Comparison of ENCODE assay signal across 8 cellular contexts in the genomic region with DNA sequence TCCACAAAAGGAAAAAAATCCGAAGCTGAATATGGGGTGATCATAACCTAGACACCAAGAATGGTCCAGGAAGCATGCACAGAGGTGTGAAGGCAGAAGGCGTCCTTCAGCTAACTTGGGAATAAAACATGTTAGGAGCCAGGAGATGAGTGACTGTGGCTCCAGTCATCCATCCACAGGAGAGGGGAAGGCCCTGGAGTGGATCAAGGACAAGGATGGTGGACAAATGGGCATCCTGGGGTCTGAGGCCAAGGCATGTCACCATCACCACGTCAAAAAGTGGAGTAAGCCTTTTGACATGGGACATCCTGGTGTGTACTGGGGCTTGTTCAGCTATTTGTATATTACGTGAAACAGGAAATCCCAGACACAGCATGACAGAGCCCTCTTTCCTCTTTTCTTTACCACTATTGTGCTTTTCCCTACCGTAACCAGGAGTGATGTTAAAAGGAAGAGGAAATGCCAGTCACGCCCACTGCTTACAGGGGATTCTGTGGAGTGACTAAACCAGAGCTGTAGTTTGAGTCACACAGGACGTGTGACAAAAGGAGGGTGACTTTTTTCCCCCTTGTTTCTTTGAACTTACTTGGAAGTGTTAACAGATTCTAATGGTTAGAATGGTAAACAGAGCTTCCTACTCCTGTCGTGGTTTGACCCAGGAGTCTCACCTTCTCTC. TPM values are rescaled to one million over a fixed set of nuclear protein-coding genes. Genes with fewer than 3 reads are reported as not detected.
DNase-seq lines count a peak whose midpoint lies in the region; ATAC-seq, FAIRE-seq and TF ChIP-seq lines count a peak whose summit lies in the region.

No MANE protein-coding gene starts in this region.

- intact Hi-C loops in HepG2 (cut with micrococcal nuclease; ENCODE audit: unreplicated experiment) (no loop called here), transverse colon (cut with DNase I; ENCODE audit: low total_unique reads) (no loop called here)

- 48% methylated on average over 8 of the region's 8 CpGs for WGBS in HepG2 (ENCODE audit: low lambda C conversion rate)
- 22 to 48% methylated on average over 4 to 8 of the region's 8 CpGs for WGBS in transverse colon (ENCODE audit: low coverage in 1 of 2), 2 donors

- H3K79me2 ChIP-seq in astrocyte (ENCODE audit: insufficient read depth, low read length) (no peaks in the 10 kb centered on the region), HepG2 (ENCODE audit: insufficient read depth, low read length) (peaks cover 58% of the 10 kb centered on the region)

- POLR2A ChIA-PET in HepG2 (lab: Yijun Ruan, JAX) = interaction anchor here (0.9 to 3.4 kb wide), 3 partner anchors 10 to 128 kb away, joined by 4 to 27 read pairs (median 25); partner anchors contain the start of gene ACSL5

- H3K27me3 ChIP-seq in astrocyte (ENCODE audit: insufficient read depth, low read length) = peaks cover 8% of the 10 kb centered on the region
- H3K27me3 ChIP-seq in HepG2 (ENCODE audit: control insufficient read depth in 1 of 2, insufficient read depth in 2 of 2, low read length in 2 of 2) = no peaks in the 10 kb centered on the region
- H3K27me3 ChIP-seq in transverse colon = no peaks in the 10 kb centered on the region

- ATAC-seq in GM18502 (IDR thresholded peaks at IDR 0.05; ENCODE audit: poor library complexity, unreplicated experiment) = peak; percentile 86
- peak; percentile 85 for ATAC-seq in HG02610 (IDR thresholded peaks at IDR 0.05; ENCODE audit: unreplicated experiment)
- ATAC-seq in HepG2 = peak; percentile 45

- H3K4me1 ChIP-seq in astrocyte (ENCODE audit: insufficient read depth, low read length) = peaks cover 8% of the 10 kb centered on the region
- H3K4me1 ChIP-seq in HepG2 (ENCODE audit: insufficient read depth, low read length) = peaks cover 100% of the 10 kb centered on the region
- peaks cover 8 to 96% (median 60%) of the 10 kb centered on the region in 4 donors for H3K4me1 ChIP-seq in transverse colon

- H2AFZ ChIP-seq in astrocyte (ENCODE audit: low read depth, low read length) (peak overlapping the region; percentile 73), HepG2 (ENCODE audit: low read length) (no peak overlapping the region)

- H3K27ac ChIP-seq in astrocyte (ENCODE audit: low read depth, low read length) = peak overlapping the region; percentile 7
- H3K27ac ChIP-seq in HepG2 (ENCODE audit: extremely low read length, insufficient read depth, low read length) = peak overlapping the region; percentile 58
- H3K27ac ChIP-seq in transverse colon = peak overlapping the region; percentile 75 to 85 (median 76)

- TF ChIP-seq EP300 in HepG2 (IDR thresholded peaks at IDR 0.05; ENCODE audit: low read depth in 2 of 2, low read length in 2 of 2) (peak in 1 of 2 experiments; percentile 83; a peak in 2 of 4 replicates), HepG2 (CRISPR knock-in tag; IDR thresholded peaks at IDR 0.05; ENCODE audit: borderline replicate concordance) (peak; percentile 75), transverse colon (IDR thresholded peaks at IDR 0.05; ENCODE audit: low read depth) (no peak)

- H3K4me1 Mint-ChIP-seq in astrocyte (ENCODE audit: low read depth, unreplicated experiment) = peaks cover 6% of the 10 kb centered on the region

- H3K9ac ChIP-seq in astrocyte (ENCODE audit: low read length) = no peak overlapping the region
- H3K9ac ChIP-seq in HepG2 (ENCODE audit: insufficient read depth, low read depth, low read length) = peak overlapping the region; percentile 26

- no peak overlapping the region for H3K4me3 Mint-ChIP-seq in astrocyte (ENCODE audit: unreplicated experiment)

- FAIRE-seq in astrocyte (lab: Jason Lieb, UNC) (peak; percentile 13), HepG2 (lab: Jason Lieb, UNC) (no peak)

- H4K20me1 ChIP-seq in astrocyte (ENCODE audit: insufficient read depth, low read length) (no peaks in the 10 kb centered on the region), HepG2 (ENCODE audit: insufficient read depth, low read length) (no peaks in the 10 kb centered on the region)

- H3K4me2 ChIP-seq in astrocyte (ENCODE audit: low read length) (peak overlapping the region; percentile 65), HepG2 (ENCODE audit: low read depth, low read length) (peak overlapping the region; percentile 37)

- H3K9me3 ChIP-seq in astrocyte (ENCODE audit: insufficient read depth, low read depth, low read length) = no peaks in the 10 kb centered on the region
- H3K9me3 ChIP-seq in HepG2 (ENCODE audit: low read length) = no peaks in the 10 kb centered on the region
- H3K9me3 ChIP-seq in transverse colon = no peaks in the 10 kb centered on the region

- no TSS peak for BruUV-seq in HepG2 (replicated peaks; lab: Mats Ljungman, UMichigan)

- H3K4me3 ChIP-seq in NB4 (ENCODE audit: low read depth, low read length) = no peak overlapping the region
- H3K4me3 ChIP-seq in astrocyte (ENCODE audit: insufficient read depth, low read depth, low read length) = no peak overlapping the region
- no peak overlapping the region; a peak in 1 of 6 replicates for H3K4me3 ChIP-seq in HepG2 (replicated peaks in 1 of 3; ENCODE audit: insufficient read depth in 1 of 3, low read depth in 2 of 3, low read length in 3 of 3)
- H3K4me3 ChIP-seq in transverse colon = no peak overlapping the region

- H3K36me3 ChIP-seq in astrocyte (ENCODE audit: insufficient read depth, low read length) (no peaks in the 10 kb centered on the region), HepG2 (replicated peaks in 1 of 2; ENCODE audit: control insufficient read depth in 1 of 2, insufficient read depth in 2 of 2, low read length in 2 of 2) (no peaks in the 10 kb centered on the region), transverse colon (no peaks in the 10 kb centered on the region)

- H3K36me3 Mint-ChIP-seq in astrocyte (ENCODE audit: low read depth, unreplicated experiment) = peaks cover 2% of the 10 kb centered on the region

- H3K9me3 Mint-ChIP-seq in astrocyte (ENCODE audit: unreplicated experiment) = no peaks in the 10 kb centered on the region

- in situ Hi-C loops in HepG2 (cut with HindIII; ENCODE audit: extremely low pct_ligation_motif_present, low pct_unique_long_range_greater_than_20kb) (no loop called here), transverse colon (cut with MboI; ENCODE audit: low pct_ligation_motif_present in 1 of 4, low pct_unique_long_range_greater_than_20kb in 1 of 4, low sequenced_read_pairs in 3 of 4) (no loop called here)

- TF ChIP-seq CTCF in NB4 (IDR thresholded peaks at IDR 0.05; ENCODE audit: low read depth, low read length) (no peak), astrocyte (IDR thresholded peaks at IDR 0.05; ENCODE audit: insufficient read depth, low read depth, low read length) (no peak), HepG2 (CRISPR knock-in tag; IDR thresholded peaks at IDR 0.05) (no peak), transverse colon (IDR thresholded peaks at IDR 0.05) (no peak)

- CTCF ChIA-PET in HepG2 (lab: Yijun Ruan, JAX; ENCODE audit: low intra/inter-chr PET ratio, low total read pairs) = no interaction called here

- no peak for TF ChIP-seq RAD21 in HepG2 (CRISPR knock-in tag; IDR thresholded peaks at IDR 0.05)

- DNase-seq in NB4 (ENCODE audit: low read depth) = peak; percentile 72
- peak; percentile 26 for DNase-seq in astrocyte (ENCODE audit: low read depth)
- DNase-seq in HepG2 (ENCODE audit: low spot score) = peak; percentile 85
- DNase-seq in transverse colon = no peak
- DNase-seq in cerebellum (ENCODE audit: low spot score) = no peak
- no peak for DNase-seq in NCI-H2029 (lab: John Stamatoyannopoulos, UW)

- TF ChIP-seq POLR2A in NB4 (IDR thresholded peaks at IDR 0.05; ENCODE audit: extremely low read depth, insufficient read length) (no peak), HepG2 (IDR thresholded peaks at IDR 0.05; ENCODE audit: insufficient read depth in 1 of 2, low read depth in 2 of 2, low read length in 2 of 2) (no peak), transverse colon (IDR thresholded peaks at IDR 0.05) (no peak)

- H3K27me3 Mint-ChIP-seq in astrocyte (ENCODE audit: low read depth, unreplicated experiment) = no peaks in the 10 kb centered on the region

- peak overlapping the region; percentile 48 for H3K27ac Mint-ChIP-seq in astrocyte (ENCODE audit: unreplicated experiment)

RNA-seq across cellular contexts. Expression of gene ACSL5, which starts 15.4 kb away (rescaled TPM):
- total RNA-seq in astrocyte = 0.68 and 0.79 TPM in 2 replicates
- total RNA-seq in HepG2 (2016; rRNA removed; fragmentation: Illumina TruSeq; extraction: Trizol) = 32.7 and 56.4 TPM in 2 replicates
- 7.5 and 7.6 TPM in 2 replicates for total RNA-seq in HepG2 (2016; cell fraction: cytosol; rRNA removed; fragmentation: Illumina TruSeq; extraction: Trizol; ENCODE audit: low read depth)
- total RNA-seq in HepG2 (2016; cell fraction: insoluble cytoplasmic fraction; rRNA removed; fragmentation: Illumina TruSeq; extraction: Trizol) = 31.4 and 60.5 TPM in 2 replicates
- 11.4 and 13.4 TPM in 2 replicates for total RNA-seq in HepG2 (2016; cell fraction: membrane; rRNA removed; fragmentation: Illumina TruSeq; extraction: Trizol)
- total RNA-seq in HepG2 (2016; cell fraction: nucleus; rRNA removed; fragmentation: Illumina TruSeq; extraction: Trizol) = 67.4 and 69.7 TPM in 2 replicates
- 72.1 and 82.5 TPM in 2 replicates for polyA plus RNA-seq in HepG2 (2011; rRNA removed)
- polyA plus RNA-seq in HepG2 (2011; cell fraction: cytosol; rRNA removed) = 46.4 and 61.1 TPM in 2 replicates
- polyA plus RNA-seq in HepG2 (2011; cell fraction: nucleus; rRNA removed) = 118 and 139 TPM in 2 replicates
- 67.2 and 80.7 TPM in 2 replicates for polyA plus RNA-seq in HepG2 (2012)
- polyA plus RNA-seq in HepG2 (2016; cell fraction: cytosol; fragmentation: Illumina TruSeq; extraction: Trizol; ENCODE audit: low read depth) = 3.7 and 4.3 TPM in 2 replicates
- polyA plus RNA-seq in HepG2 (2016; cell fraction: insoluble cytoplasmic fraction; fragmentation: Illumina TruSeq; extraction: Trizol; ENCODE audit: low read depth) = 26.4 and 27.5 TPM in 2 replicates
- polyA plus RNA-seq in HepG2 (2016; cell fraction: membrane; fragmentation: Illumina TruSeq; extraction: Trizol; ENCODE audit: low read depth) = 6.5 TPM in 2 replicates
- polyA plus RNA-seq in HepG2 (2016; cell fraction: nucleus; fragmentation: Illumina TruSeq; extraction: Trizol; ENCODE audit: insufficient read depth, low read depth) = 88.2 and 99.1 TPM in 2 replicates
- 45.1 and 203 TPM in 2 replicates for polyA minus RNA-seq in HepG2 (2011; rRNA and poly(A)+ RNA removed; ENCODE audit: low replicate concordance)
- 54.1 and 66.6 TPM in 2 replicates for polyA minus RNA-seq in HepG2 (2011; cell fraction: cytosol; rRNA and poly(A)+ RNA removed)
- polyA minus RNA-seq in HepG2 (2011; cell fraction: nucleus; rRNA and poly(A)+ RNA removed) = 68.9 and 74.5 TPM in 2 replicates
- 100 to 1,000 TPM in 3 of 4 donors, 10 to 100 TPM in 1; 91.6 to 315 (median 178) TPM for total RNA-seq in transverse colon
- total RNA-seq in cerebellum = 2.0 TPM

RNA-seq across cellular contexts. Expression of gene ZDHHC6, which starts 57.4 kb away (rescaled TPM):
- total RNA-seq in astrocyte = 21.6 and 24.8 TPM in 2 replicates
- 49.4 and 50.9 TPM in 2 replicates for total RNA-seq in HepG2 (2016; rRNA removed; fragmentation: Illumina TruSeq; extraction: Trizol)
- 35.2 and 46.9 TPM in 2 replicates for total RNA-seq in HepG2 (2016; cell fraction: cytosol; rRNA removed; fragmentation: Illumina TruSeq; extraction: Trizol; ENCODE audit: low read depth)
- total RNA-seq in HepG2 (2016; cell fraction: insoluble cytoplasmic fraction; rRNA removed; fragmentation: Illumina TruSeq; extraction: Trizol) = 52.5 and 54.7 TPM in 2 replicates
- 80.7 and 80.9 TPM in 2 replicates for total RNA-seq in HepG2 (2016; cell fraction: membrane; rRNA removed; fragmentation: Illumina TruSeq; extraction: Trizol)
- 42.2 and 43.4 TPM in 2 replicates for total RNA-seq in HepG2 (2016; cell fraction: nucleus; rRNA removed; fragmentation: Illumina TruSeq; extraction: Trizol)
- 16.3 and 20.9 TPM in 2 replicates for polyA plus RNA-seq in HepG2 (2011; rRNA removed)
- polyA plus RNA-seq in HepG2 (2011; cell fraction: cytosol; rRNA removed) = 8.4 and 12.7 TPM in 2 replicates
- 34.4 and 41.6 TPM in 2 replicates for polyA plus RNA-seq in HepG2 (2011; cell fraction: nucleus; rRNA removed)
- 22.0 and 25.6 TPM in 2 replicates for polyA plus RNA-seq in HepG2 (2012)
- polyA plus RNA-seq in HepG2 (2016; cell fraction: cytosol; fragmentation: Illumina TruSeq; extraction: Trizol; ENCODE audit: low read depth) = 33.5 and 47.1 TPM in 2 replicates
- polyA plus RNA-seq in HepG2 (2016; cell fraction: insoluble cytoplasmic fraction; fragmentation: Illumina TruSeq; extraction: Trizol; ENCODE audit: low read depth) = 44.1 and 46.7 TPM in 2 replicates
- 57.9 and 69.4 TPM in 2 replicates for polyA plus RNA-seq in HepG2 (2016; cell fraction: membrane; fragmentation: Illumina TruSeq; extraction: Trizol; ENCODE audit: low read depth)
- 80.3 and 81.7 TPM in 2 replicates for polyA plus RNA-seq in HepG2 (2016; cell fraction: nucleus; fragmentation: Illumina TruSeq; extraction: Trizol; ENCODE audit: insufficient read depth, low read depth)
- polyA minus RNA-seq in HepG2 (2011; rRNA and poly(A)+ RNA removed; ENCODE audit: low replicate concordance) = 17.3 and 32.4 TPM in 2 replicates
- 6.6 and 7.8 TPM in 2 replicates for polyA minus RNA-seq in HepG2 (2011; cell fraction: cytosol; rRNA and poly(A)+ RNA removed)
- polyA minus RNA-seq in HepG2 (2011; cell fraction: nucleus; rRNA and poly(A)+ RNA removed) = 34.8 and 42.5 TPM in 2 replicates
- total RNA-seq in transverse colon = 10 to 100 TPM; 13.1 to 46.4 (median 24.6) TPM
- total RNA-seq in cerebellum = 27.4 TPM

RNA-seq across cellular contexts. Expression of gene VTI1A, which starts 57.7 kb away (rescaled TPM):
- total RNA-seq in astrocyte (33.3 and 33.5 TPM in 2 replicates), HepG2 (2016; rRNA removed; fragmentation: Illumina TruSeq; extraction: Trizol) (32.7 and 38.7 TPM in 2 replicates), transverse colon (100 to 1,000 TPM in 3 of 4 donors, 10 to 100 TPM in 1; 65.8 to 211 (median 149) TPM), cerebellum (59.8 TPM)
- total RNA-seq in HepG2 (2016; cell fraction: cytosol; rRNA removed; fragmentation: Illumina TruSeq; extraction: Trizol; ENCODE audit: low read depth) = 7.8 and 10.4 TPM in 2 replicates
- total RNA-seq in HepG2 (2016; cell fraction: insoluble cytoplasmic fraction; rRNA removed; fragmentation: Illumina TruSeq; extraction: Trizol) = 31.1 and 36.1 TPM in 2 replicates
- total RNA-seq in HepG2 (2016; cell fraction: membrane; rRNA removed; fragmentation: Illumina TruSeq; extraction: Trizol) = 19.0 and 19.3 TPM in 2 replicates
- total RNA-seq in HepG2 (2016; cell fraction: nucleus; rRNA removed; fragmentation: Illumina TruSeq; extraction: Trizol) = 73.4 and 74.7 TPM in 2 replicates
- 10.2 and 11.7 TPM in 2 replicates for polyA plus RNA-seq in HepG2 (2011; rRNA removed)
- polyA plus RNA-seq in HepG2 (2011; cell fraction: cytosol; rRNA removed) = 8.2 and 9.5 TPM in 2 replicates
- polyA plus RNA-seq in HepG2 (2011; cell fraction: nucleus; rRNA removed) = 19.8 and 20.7 TPM in 2 replicates
- polyA plus RNA-seq in HepG2 (2012) = 9.5 and 11.1 TPM in 2 replicates
- polyA plus RNA-seq in HepG2 (2016; cell fraction: cytosol; fragmentation: Illumina TruSeq; extraction: Trizol; ENCODE audit: low read depth) = 8.3 and 11.0 TPM in 2 replicates
- 32.7 and 33.2 TPM in 2 replicates for polyA plus RNA-seq in HepG2 (2016; cell fraction: insoluble cytoplasmic fraction; fragmentation: Illumina TruSeq; extraction: Trizol; ENCODE audit: low read depth)
- 12.7 and 14.9 TPM in 2 replicates for polyA plus RNA-seq in HepG2 (2016; cell fraction: membrane; fragmentation: Illumina TruSeq; extraction: Trizol; ENCODE audit: low read depth)
- 29.8 and 34.7 TPM in 2 replicates for polyA plus RNA-seq in HepG2 (2016; cell fraction: nucleus; fragmentation: Illumina TruSeq; extraction: Trizol; ENCODE audit: insufficient read depth, low read depth)
- 15.3 and 16.3 TPM in 2 replicates for polyA minus RNA-seq in HepG2 (2011; rRNA and poly(A)+ RNA removed; ENCODE audit: low replicate concordance)
- polyA minus RNA-seq in HepG2 (2011; cell fraction: cytosol; rRNA and poly(A)+ RNA removed) = 7.6 and 7.8 TPM in 2 replicates
- 84.0 and 86.0 TPM in 2 replicates for polyA minus RNA-seq in HepG2 (2011; cell fraction: nucleus; rRNA and poly(A)+ RNA removed)

Comparison
In these comparisons a context has a peak if more than half of its experiments do, and no peak if none do; other contexts are left out.
1. DNase-seq: peak in NB4 (single experiment), astrocyte (single experiment) and HepG2 (single experiment); none in transverse colon (single experiment), cerebellum (single experiment) and NCI-H2029 (single experiment).
2. H3K27ac ChIP-seq: peak in every context shown above with its lines; median percentile 76 in transverse colon; 58 in HepG2; 7 in astrocyte.
3. Peak in every context shown above with its lines, with median percentiles within 50 percentile points of each other: ATAC-seq.